9 cellular contexts compared by ENCODE assay signal in genomic region chr16:85321856-85322271, GRCh38.
A peak's percentile ranks its signal among the peaks of the same experiment; 100 is the strongest.
DNase-seq lines count a peak whose midpoint lies in the region; ATAC-seq and TF ChIP-seq lines count a peak whose summit lies in the region.
"Had no signal": no experiment of that assay in that cellular context is flagged by ENCODE, and none has a peak within 500 bp of the region (broad histone marks: within the 10 kb centered on the region; RNA-seq: fewer than 3 reads in every experiment).

No MANE protein-coding gene starts in this region.

- no peaks in the 10 kb centered on the region for H3K27me3 Mint-ChIP-seq in activated CD4-positive, alpha-beta T cell treated with anti-CD3 and anti-CD28 coated beads for 36 hours
- no peaks in the 10 kb centered on the region for H3K27me3 Mint-ChIP-seq in activated naive CD4-positive, alpha-beta T cell treated with anti-CD3 and anti-CD28 coated beads for 36 hours (ENCODE audit: low read depth)

- H3K36me3 Mint-ChIP-seq in activated CD4-positive, alpha-beta T cell treated with anti-CD3 and anti-CD28 coated beads for 36 hours (ENCODE audit: low read depth), result no peaks in the 10 kb centered on the region
- H3K36me3 Mint-ChIP-seq in activated naive CD4-positive, alpha-beta T cell treated with anti-CD3 and anti-CD28 coated beads for 36 hours (ENCODE audit: low read depth), result no peaks in the 10 kb centered on the region

- H3K9me3 Mint-ChIP-seq in activated CD4-positive, alpha-beta T cell treated with anti-CD3 and anti-CD28 coated beads for 36 hours (ENCODE audit: low read depth), result no peaks in the 10 kb centered on the region
- H3K9me3 Mint-ChIP-seq in activated naive CD4-positive, alpha-beta T cell treated with anti-CD3 and anti-CD28 coated beads for 36 hours, result no peaks in the 10 kb centered on the region

- CTCF ChIA-PET in activated CD4-positive, alpha-beta T cell treated with anti-CD3 and anti-CD28 coated beads for 36 hours (lab: Charles Lee), result no interaction called here
- CTCF ChIA-PET in activated naive CD4-positive, alpha-beta T cell treated with anti-CD3 and anti-CD28 coated beads for 36 hours (lab: Charles Lee), result interaction anchor here (0.8 kb wide), 1 partner anchor 17 kb away, joined by 3 read pairs; no protein-coding TSS in a partner anchor

- TF ChIP-seq EP300 in tibial nerve (IDR thresholded peaks at IDR 0.05), result peak; percentile 58 to 99

- H3K4me3 ChIP-seq in MG63, result no peak overlapping the region
- H3K4me3 ChIP-seq in dorsolateral prefrontal cortex, result peak overlapping the region in 10 of 59 donors; percentile 5 to 32 (median 20)
- H3K4me3 ChIP-seq in lung, result no peak overlapping the region
- H3K4me3 ChIP-seq in tibial nerve, result no peak overlapping the region

- 24 to 44% methylated on average over 12 of the region's 12 CpGs for whole genome bisulfite sequencing in lung, 2 donors
- WGBS in tibial nerve, 2 donors, result 6 to 16% methylated on average over 11 to 12 of the region's 12 CpGs

- intact Hi-C loops in dorsolateral prefrontal cortex (cut with DNase I), result loop anchor here in 1 of 2 donors (5.0 kb wide), 1 partner anchor 95 kb away; no protein-coding TSS in a partner anchor
- intact Hi-C loops in activated CD4-positive, alpha-beta T cell treated with anti-CD3 and anti-CD28 coated beads for 36 hours (cut with DNase I, micrococcal nuclease), result no loop called here
- intact Hi-C loops in activated naive CD4-positive, alpha-beta T cell treated with anti-CD3 and anti-CD28 coated beads for 36 hours (cut with micrococcal nuclease), result no loop called here

- H3K27me3 ChIP-seq in MG63 (no peaks in the 10 kb centered on the region), dorsolateral prefrontal cortex (no peaks in the 10 kb centered on the region), lung (ENCODE audit: control insufficient read depth, insufficient read depth) (no peaks in the 10 kb centered on the region), tibial nerve (no peaks in the 10 kb centered on the region)

- H3K36me3 ChIP-seq in MG63 (no peaks in the 10 kb centered on the region), lung (ENCODE audit: control insufficient read depth in 2 of 2, insufficient read depth in 2 of 2, low read length in 2 of 2) (no peaks in the 10 kb centered on the region), tibial nerve (no peaks in the 10 kb centered on the region)

- POLR2A ChIA-PET in activated CD4-positive, alpha-beta T cell treated with anti-CD3 and anti-CD28 coated beads for 36 hours (lab: Charles Lee), result no interaction called here

- no peak overlapping the region for H3K27ac Mint-ChIP-seq in activated CD4-positive, alpha-beta T cell treated with anti-CD3 and anti-CD28 coated beads for 36 hours
- no peak overlapping the region for H3K27ac Mint-ChIP-seq in activated naive CD4-positive, alpha-beta T cell treated with anti-CD3 and anti-CD28 coated beads for 36 hours

- DNase-seq in MG63 (peak; percentile 99), dorsolateral prefrontal cortex (peak; percentile 51 to 87 (median 80)), lung (ENCODE audit: low spot score) (peak; percentile 80), tibial nerve (ENCODE audit: low spot score in 2 of 2) (peak; percentile 93 to 96)
- DNase-seq in activated CD4-positive, alpha-beta T cell treated with anti-CD3 and anti-CD28 coated beads for 36 hours, result no peak
- DNase-seq in activated naive CD4-positive, alpha-beta T cell treated with anti-CD3 and anti-CD28 coated beads for 36 hours, result no peak
- DNase-seq: amniotic stem cell, NCI-H748 treated with DMSO at 0.1 percent for 48 hours had no signal

- H3K9me3 ChIP-seq in MG63 (no peaks in the 10 kb centered on the region), lung (ENCODE audit: control insufficient read depth in 2 of 2, insufficient read depth in 1 of 2, low read length in 1 of 2) (no peaks in the 10 kb centered on the region), tibial nerve (peaks cover 0 to 2% (median 0%) of the 10 kb centered on the region in 4 donors)

- peak overlapping the region in 44 of 59 donors; percentile 2 to 81 (median 55) for H3K27ac ChIP-seq in dorsolateral prefrontal cortex
- H3K27ac ChIP-seq in lung (ENCODE audit: low read depth in 1 of 2, low read length in 1 of 2), result peak overlapping the region in 1 of 2 donors; percentile 48
- peak overlapping the region; percentile 60 to 89 (median 74) for H3K27ac ChIP-seq in tibial nerve

- no peak for TF ChIP-seq POLR2A in tibial nerve (IDR thresholded peaks at IDR 0.05)

- H3K4me1 ChIP-seq in lung (ENCODE audit: control insufficient read depth in 2 of 2, insufficient read depth in 2 of 2, low read length in 2 of 2) (peaks cover 0 to 10% of the 10 kb centered on the region in 2 donors), tibial nerve (peaks cover 0 to 66% (median 26%) of the 10 kb centered on the region in 4 donors)

- TF ChIP-seq CTCF in dorsolateral prefrontal cortex (IDR thresholded peaks at IDR 0.05 in 54 of 56, conservative IDR thresholded peaks at IDR 0.05 in 2 of 56; ENCODE audit: low read depth in 1 of 56, partially characterized antibody in 56 of 56) (peak in 9 of 56 donors; percentile 1 to 25 (median 12)), lung (IDR thresholded peaks at IDR 0.05; ENCODE audit: control extremely low read depth, extremely low read depth) (no peak), tibial nerve (IDR thresholded peaks at IDR 0.05) (peak in 1 of 5 experiments; percentile 45)

- no peak overlapping the region for H3K4me3 Mint-ChIP-seq in activated CD4-positive, alpha-beta T cell treated with anti-CD3 and anti-CD28 coated beads for 36 hours
- H3K4me3 Mint-ChIP-seq in activated naive CD4-positive, alpha-beta T cell treated with anti-CD3 and anti-CD28 coated beads for 36 hours, result no peak overlapping the region

- H3K4me1 Mint-ChIP-seq in activated CD4-positive, alpha-beta T cell treated with anti-CD3 and anti-CD28 coated beads for 36 hours, result no peaks in the 10 kb centered on the region
- no peaks in the 10 kb centered on the region for H3K4me1 Mint-ChIP-seq in activated naive CD4-positive, alpha-beta T cell treated with anti-CD3 and anti-CD28 coated beads for 36 hours (ENCODE audit: low read depth)

- ATAC-seq in lung (ENCODE audit: insufficient read depth, low FRiP score) (peak; percentile 71), GM18520 (IDR thresholded peaks at IDR 0.05; ENCODE audit: unreplicated experiment) (no peak)
- ATAC-seq in activated CD4-positive, alpha-beta T cell treated with anti-CD3 and anti-CD28 coated beads for 36 hours, result no peak

Comparison
In these comparisons a context has a peak if more than half of its experiments do, and no peak if none do; other contexts are left out.
1. DNase-seq: peak in MG63 (single experiment), dorsolateral prefrontal cortex (10 of 10), lung (single experiment) and tibial nerve (2 of 2); none in activated CD4-positive, alpha-beta T cell treated with anti-CD3 and anti-CD28 coated beads for 36 hours (single experiment) and activated naive CD4-positive, alpha-beta T cell treated with anti-CD3 and anti-CD28 coated beads for 36 hours (single experiment).